Comparison of ENCODE assay signal across 8 cellular contexts in the genomic region with DNA sequence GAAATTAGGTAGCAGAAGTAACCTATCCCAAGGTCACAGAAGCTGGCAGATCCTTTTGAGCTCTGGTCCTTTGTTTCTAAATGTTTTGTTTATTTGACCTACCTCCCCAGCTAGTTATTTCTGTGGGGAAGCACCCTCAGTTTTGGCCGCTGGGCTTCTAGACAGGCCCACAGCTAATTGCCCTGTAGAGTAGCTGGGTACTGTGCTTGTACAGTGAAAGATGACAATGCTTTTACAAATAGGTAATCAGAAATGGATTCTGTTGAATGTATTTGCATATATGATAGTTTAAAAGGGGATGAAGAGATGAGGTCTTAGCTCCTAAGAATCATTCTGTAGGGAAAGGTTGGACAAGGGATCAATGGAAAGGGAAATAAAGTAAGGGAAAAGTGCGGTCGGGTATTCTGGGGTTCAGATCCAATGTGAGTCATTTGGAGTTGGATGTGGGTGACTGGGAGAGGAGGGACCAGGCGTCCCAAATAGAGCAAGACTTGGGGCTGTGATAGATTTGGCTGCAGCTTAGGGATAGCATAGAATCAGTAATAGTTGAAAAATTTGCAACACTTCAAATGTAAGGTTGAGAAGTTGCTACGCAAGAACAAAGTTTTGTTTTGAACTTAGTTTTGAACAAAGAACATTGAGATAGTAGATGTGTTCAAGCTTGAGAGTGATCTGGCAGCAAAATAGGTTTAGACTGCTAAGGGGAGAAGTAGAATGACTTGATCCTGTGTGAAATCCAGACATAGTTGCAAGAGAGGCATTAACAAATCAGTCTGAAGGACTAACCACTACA. TPM values are rescaled to one million over a fixed set of nuclear protein-coding genes. Genes with fewer than 3 reads are reported as not detected.
A peak's percentile ranks its signal among the peaks of the same experiment; 100 is the strongest.
DNase-seq lines count a peak whose midpoint lies in the region; ATAC-seq and TF ChIP-seq lines count a peak whose summit lies in the region.

No MANE protein-coding gene starts in this region.

- TF ChIP-seq CTCF in esophagus muscularis mucosa (IDR thresholded peaks at IDR 0.05) (no peak), prostate gland (IDR thresholded peaks at IDR 0.05) (no peak)

- TF ChIP-seq POLR2A in esophagus muscularis mucosa (IDR thresholded peaks at IDR 0.05; ENCODE audit: low read depth), result no peak
- no peak for TF ChIP-seq POLR2A in prostate gland (IDR thresholded peaks at IDR 0.05)

- TF ChIP-seq EP300 in esophagus muscularis mucosa (IDR thresholded peaks at IDR 0.05), result no peak

- H3K9ac ChIP-seq in SK-N-MC (ENCODE audit: insufficient read length), result peak overlapping the region; percentile 85

- no peaks in the 10 kb centered on the region for H3K9me3 ChIP-seq in SK-N-MC (ENCODE audit: low read depth, low read length)
- no peaks in the 10 kb centered on the region for H3K9me3 ChIP-seq in esophagus muscularis mucosa
- no peaks in the 10 kb centered on the region for H3K9me3 ChIP-seq in prostate gland

- ATAC-seq in GM18517 (IDR thresholded peaks at IDR 0.05; ENCODE audit: unreplicated experiment), result no peak

- DNase-seq in SK-N-MC (ENCODE audit: low read depth, low spot score), result no peak
- no peak for DNase-seq in esophagus muscularis mucosa (ENCODE audit: extremely low spot score)
- DNase-seq in prostate gland (ENCODE audit: low spot score), result no peak
- DNase-seq in occipital lobe (lab: John Stamatoyannopoulos, UW), result no peak
- DNase-seq in HUDEP-2 (lab: John Stamatoyannopoulos, UW; ENCODE audit: unreplicated experiment in 76 of 76), result no peak
- no peak for DNase-seq in NCI-H1092 treated with DMSO at 0.1 percent for 48 hours (lab: John Stamatoyannopoulos, UW)

- H3K4me3 ChIP-seq in GM08714 (ENCODE audit: low read length), result peak overlapping the region; percentile 98
- H3K4me3 ChIP-seq in SK-N-MC, result peak overlapping the region; percentile 99
- peak overlapping the region; percentile 65 to 98 (median 80) for H3K4me3 ChIP-seq in esophagus muscularis mucosa
- H3K4me3 ChIP-seq in prostate gland, result peak overlapping the region; percentile 87 to 93

- H3K27ac ChIP-seq in SK-N-MC (no peak overlapping the region), esophagus muscularis mucosa (replicated peaks in 1 of 4) (peak overlapping the region; percentile 93 to 99 (median 96)), prostate gland (peak overlapping the region; percentile 94 to 97)

- intact Hi-C loops in esophagus muscularis mucosa (cut with DNase I), result loop anchor here (10.0 kb wide), 1 partner anchor 257 kb away; no protein-coding TSS in a partner anchor
- intact Hi-C loops in prostate gland (cut with DNase I), result loop anchor here (10.0 kb wide), 1 partner anchor 357 kb away; no protein-coding TSS in a partner anchor

- WGBS in esophagus muscularis mucosa, result 43% methylated on average over 5 of the region's 5 CpGs
- WGBS in prostate gland, result 25% methylated on average over 5 of the region's 5 CpGs

- peaks cover 15 to 76% (median 75%) of the 10 kb centered on the region in 4 donors for H3K4me1 ChIP-seq in esophagus muscularis mucosa
- H3K4me1 ChIP-seq in prostate gland (replicated peaks), result no peaks in the 10 kb centered on the region

- H3K27me3 ChIP-seq in esophagus muscularis mucosa (no peaks in the 10 kb centered on the region), prostate gland (replicated peaks; ENCODE audit: insufficient read depth) (no peaks in the 10 kb centered on the region)

- H3K36me3 ChIP-seq in SK-N-MC (ENCODE audit: insufficient read depth, low read length), result peaks cover 33% of the 10 kb centered on the region
- H3K36me3 ChIP-seq in esophagus muscularis mucosa, result peaks cover 0 to 4% (median 0%) of the 10 kb centered on the region in 4 donors
- no peaks in the 10 kb centered on the region for H3K36me3 ChIP-seq in prostate gland

RNA-seq across cellular contexts. Expression of a gene that starts 3.7 kb away (rescaled TPM):
- 100 to 1,000 TPM in 3 of 4 donors, 10 to 100 TPM in 1; 93.0 to 238 (median 112) TPM for total RNA-seq in esophagus muscularis mucosa
- 100 to 1,000 TPM; 138 to 241 TPM for total RNA-seq in prostate gland
- 151 TPM for total RNA-seq in occipital lobe
